11 cellular contexts compared by ENCODE assay signal in the genomic region with DNA sequence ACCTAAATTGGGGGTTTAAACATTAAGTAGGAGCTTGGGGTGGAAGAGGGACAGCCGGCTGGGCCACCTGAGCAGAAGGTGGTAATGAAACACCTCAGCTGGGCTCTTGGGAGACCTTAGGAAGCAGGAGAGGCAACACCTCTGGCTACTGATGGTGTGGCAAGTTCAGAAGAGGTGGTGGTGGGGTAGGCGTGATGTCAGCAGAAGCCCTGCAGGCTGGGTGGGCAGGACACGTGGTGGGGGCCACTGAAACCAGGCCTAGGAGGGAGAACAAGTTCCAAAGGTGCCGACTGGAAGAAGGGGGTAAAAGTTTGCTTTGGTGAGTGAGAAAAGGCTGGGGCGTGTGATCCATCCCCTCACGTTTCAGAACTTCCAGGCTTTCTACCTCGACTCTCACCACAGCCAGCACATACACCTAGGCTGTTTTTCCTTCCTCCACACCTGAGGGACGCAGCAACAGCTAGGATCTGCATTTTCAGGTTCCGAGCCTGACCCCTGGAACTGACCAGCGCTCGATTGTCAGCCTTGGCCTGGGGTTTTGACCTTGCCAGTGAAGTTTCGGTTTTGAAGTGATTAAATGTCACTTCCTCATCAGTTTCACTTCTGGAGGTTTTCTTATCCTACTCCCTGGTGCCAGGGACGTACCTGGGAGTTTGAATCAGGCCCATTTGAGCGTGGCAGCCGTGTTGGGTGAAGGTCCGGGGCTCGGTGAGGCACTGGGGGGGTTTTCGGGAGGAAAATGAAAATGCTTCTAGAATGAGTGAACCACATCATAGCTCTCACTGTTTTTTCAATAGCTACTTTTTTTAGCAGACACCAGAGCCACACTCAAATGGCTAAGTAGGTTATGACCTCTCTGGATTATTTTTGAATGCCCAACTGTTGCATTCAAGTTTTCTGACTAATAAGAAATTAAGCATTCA. TPM values are rescaled to one million over a fixed set of nuclear protein-coding genes. Genes with fewer than 3 reads are reported as not detected.
DNase-seq lines count a peak whose midpoint lies in the region; ATAC-seq and TF ChIP-seq lines count a peak whose summit lies in the region.
"Had no signal": no experiment of that assay in that cellular context is flagged by ENCODE, and none has a peak within 500 bp of the region (broad histone marks: within the 10 kb centered on the region; RNA-seq: fewer than 3 reads in every experiment).

No MANE protein-coding gene starts in this region.

- H3K4me1 Mint-ChIP-seq in endothelial cell (ENCODE audit: unreplicated experiment), result peaks cover 40% of the 10 kb centered on the region

- DNase-seq in GM12865 (ENCODE audit: low read depth), result peak; percentile 85
- peak; percentile 31 for DNase-seq in MV-4-11 (lab: John Stamatoyannopoulos, UW)
- no peak for DNase-seq in endothelial cell (ENCODE audit: low spot score)
- peak; percentile 57 for DNase-seq in sigmoid colon
- no peak for DNase-seq in NCI-H1694 (lab: John Stamatoyannopoulos, UW)
- no peak for DNase-seq in HuH-7 (ENCODE audit: low spot score)
- DNase-seq in NCI-H187 treated with DMSO at 0.1 percent for 48 hours (lab: John Stamatoyannopoulos, UW), result no peak
- DNase-seq: NCI-H1436 treated with DMSO at 0.1 percent for 48 hours; stimulated activated CD4-positive, alpha-beta T cell treated with anti-CD3 and anti-CD28 coated beads, Interleukin-4, amount 100 ng/mL, for 24 hours; T-helper 9 cell had no signal

- peaks cover 24% of the 10 kb centered on the region for H3K36me3 Mint-ChIP-seq in endothelial cell (ENCODE audit: low read depth, unreplicated experiment)

- peaks cover 7 to 48% (median 27%) of the 10 kb centered on the region in 4 donors for H3K36me3 ChIP-seq in sigmoid colon

- intact Hi-C loops in sigmoid colon (cut with DNase I), result loop anchor here (10.0 kb wide), 1 partner anchor 117 kb away; a partner anchor contains a TSS

- no peak overlapping the region for H3K4me3 ChIP-seq in GM12865 (ENCODE audit: low read depth, low read length)
- H3K4me3 ChIP-seq in sigmoid colon, result no peak overlapping the region

- H3K27ac Mint-ChIP-seq in endothelial cell (ENCODE audit: unreplicated experiment), result no peak overlapping the region

- H3K27me3 Mint-ChIP-seq in endothelial cell (ENCODE audit: unreplicated experiment), result peaks cover 19% of the 10 kb centered on the region

- no peak for ATAC-seq in HG02623 (IDR thresholded peaks at IDR 0.05; ENCODE audit: unreplicated experiment)

- peaks cover 0 to 61% (median 44%) of the 10 kb centered on the region in 4 donors for H3K4me1 ChIP-seq in sigmoid colon

- TF ChIP-seq POLR2A in sigmoid colon (IDR thresholded peaks at IDR 0.05), result no peak

- peak overlapping the region; percentile 1 to 50 (median 24) for H3K27ac ChIP-seq in sigmoid colon

- TF ChIP-seq EP300 in sigmoid colon (IDR thresholded peaks at IDR 0.05), result no peak

- no peaks in the 10 kb centered on the region for H3K9me3 Mint-ChIP-seq in endothelial cell (ENCODE audit: unreplicated experiment)

- TF ChIP-seq CTCF in GM12865 (IDR thresholded peaks at IDR 0.05; ENCODE audit: insufficient read depth, low read depth, low read length, missing control alignments), result no peak
- TF ChIP-seq CTCF in endothelial cell (IDR thresholded peaks at IDR 0.05; ENCODE audit: unreplicated experiment), result no peak
- no peak for TF ChIP-seq CTCF in sigmoid colon (IDR thresholded peaks at IDR 0.05)

- no peaks in the 10 kb centered on the region for H3K27me3 ChIP-seq in sigmoid colon

- peak overlapping the region; percentile 78 for H3K4me3 Mint-ChIP-seq in endothelial cell (ENCODE audit: unreplicated experiment)

- H3K9me3 ChIP-seq in sigmoid colon, result no peaks in the 10 kb centered on the region

- WGBS in sigmoid colon, 2 donors, result 75 to 82% methylated on average over 18 of the region's 18 CpGs

RNA-seq across cellular contexts. Expression of a gene that starts 10.0 kb away (rescaled TPM):
- total RNA-seq in endothelial cell (ENCODE audit: unreplicated experiment) (163 TPM), sigmoid colon (10 to 100 TPM; 10.8 to 15.3 (median 13.5) TPM)
- 10 to 100 TPM in 1 of 3 donors, 1 to 10 TPM in 2; 5.1 to 14.4 (median 6.0) TPM for polyA plus RNA-seq in sigmoid colon

Comparison
In these comparisons a context has a peak if more than half of its experiments do, and no peak if none do; other contexts are left out.
1. DNase-seq: peak in GM12865 (single experiment), MV-4-11 (single experiment) and sigmoid colon (single experiment); none in endothelial cell (single experiment), NCI-H1694 (single experiment), HuH-7 (single experiment) and NCI-H187 treated with DMSO at 0.1 percent for 48 hours (single experiment).
2. RNA of a gene that starts 10.0 kb away (total RNA-seq): 163 TPM in endothelial cell (single experiment); 10.8 to 15.3 TPM in sigmoid colon; every median in the first group is over 10 times any median in the second.